In genomic region chr12:108214486-108214885, GRCh38 we compare ENCODE assay signal across 9 cellular contexts.
DNase-seq lines count a peak whose midpoint lies in the region; ATAC-seq and TF ChIP-seq lines count a peak whose summit lies in the region.
"Had no signal": no experiment of that assay in that cellular context is flagged by ENCODE, and none has a peak within 500 bp of the region (broad histone marks: within the 10 kb centered on the region; RNA-seq: fewer than 3 reads in every experiment).

No MANE protein-coding gene starts in this region.

- no peaks in the 10 kb centered on the region for H3K36me3 ChIP-seq in colonic mucosa
- H3K36me3 ChIP-seq: BLaER1 treated with 17β-estradiol and CSF1 and Interleukin-3, amounts not matched to agents 10 nM and 100 nM had no signal

- H3K4me1 Mint-ChIP-seq in activated naive CD4-positive, alpha-beta T cell treated with anti-CD3 and anti-CD28 coated beads for 36 hours (ENCODE audit: low read depth), result no peaks in the 10 kb centered on the region
- no peaks in the 10 kb centered on the region for H3K4me1 Mint-ChIP-seq in progenitor cell of endocrine pancreas (ENCODE audit: low read depth)
- H3K4me1 Mint-ChIP-seq in activated T-helper 1 cell treated with anti-CD3 and anti-CD28 coated beads, Interleukin-12 subunit alpha, Interleukin-12 subunit beta, Interleukin-2, Interleukin-4 antibody, amounts not matched to agents 30 ng/mL and 10 ng/mL and 1 ng/mL, durations not matched to agents 14 hours and 24 hours and 36 hours (ENCODE audit: low read depth), result no peaks in the 10 kb centered on the region

- no peaks in the 10 kb centered on the region for H3K4me1 ChIP-seq in colonic mucosa
- H3K4me1 ChIP-seq: BLaER1 treated with 17β-estradiol and CSF1 and Interleukin-3, amounts not matched to agents 10 nM and 100 nM had no signal

- no peak overlapping the region for H3K27ac Mint-ChIP-seq in activated naive CD4-positive, alpha-beta T cell treated with anti-CD3 and anti-CD28 coated beads for 36 hours
- H3K27ac Mint-ChIP-seq in progenitor cell of endocrine pancreas, result no peak overlapping the region
- H3K27ac Mint-ChIP-seq in activated T-helper 1 cell treated with anti-CD3 and anti-CD28 coated beads, Interleukin-12 subunit alpha, Interleukin-12 subunit beta, Interleukin-2, Interleukin-4 antibody, amounts not matched to agents 30 ng/mL and 10 ng/mL and 1 ng/mL, durations not matched to agents 14 hours and 24 hours and 36 hours, result no peak overlapping the region

- CTCF ChIA-PET in activated naive CD4-positive, alpha-beta T cell treated with anti-CD3 and anti-CD28 coated beads for 36 hours (lab: Charles Lee), result no interaction called here

- H3K4me3 ChIP-seq in NB4 (ENCODE audit: low read depth, low read length), result no peak overlapping the region
- no peak overlapping the region for H3K4me3 ChIP-seq in colonic mucosa
- H3K4me3 ChIP-seq: BLaER1 treated with 17β-estradiol and CSF1 and Interleukin-3, amounts not matched to agents 10 nM and 100 nM had no signal

- TF ChIP-seq CTCF in NB4 (IDR thresholded peaks at IDR 0.05; ENCODE audit: low read depth, low read length) (no peak), colonic mucosa (IDR thresholded peaks at IDR 0.05) (no peak), progenitor cell of endocrine pancreas (IDR thresholded peaks at IDR 0.05; ENCODE audit: unreplicated experiment) (no peak)

- no peaks in the 10 kb centered on the region for H3K9me3 ChIP-seq in colonic mucosa
- H3K9me3 ChIP-seq: BLaER1 treated with 17β-estradiol and CSF1 and Interleukin-3, amounts not matched to agents 10 nM and 100 nM had no signal

- peaks cover 20% of the 10 kb centered on the region for H3K27me3 Mint-ChIP-seq in activated naive CD4-positive, alpha-beta T cell treated with anti-CD3 and anti-CD28 coated beads for 36 hours (ENCODE audit: low read depth)
- peaks cover 42% of the 10 kb centered on the region for H3K27me3 Mint-ChIP-seq in progenitor cell of endocrine pancreas
- H3K27me3 Mint-ChIP-seq in activated T-helper 1 cell treated with anti-CD3 and anti-CD28 coated beads, Interleukin-12 subunit alpha, Interleukin-12 subunit beta, Interleukin-2, Interleukin-4 antibody, amounts not matched to agents 30 ng/mL and 10 ng/mL and 1 ng/mL, durations not matched to agents 14 hours and 24 hours and 36 hours (ENCODE audit: insufficient read depth), result no peaks in the 10 kb centered on the region

- no peaks in the 10 kb centered on the region for H3K27me3 ChIP-seq in colonic mucosa
- H3K27me3 ChIP-seq: BLaER1 treated with 17β-estradiol and CSF1 and Interleukin-3, amounts not matched to agents 10 nM and 100 nM had no signal

- no peaks in the 10 kb centered on the region for H3K36me3 Mint-ChIP-seq in activated naive CD4-positive, alpha-beta T cell treated with anti-CD3 and anti-CD28 coated beads for 36 hours (ENCODE audit: low read depth)
- no peaks in the 10 kb centered on the region for H3K36me3 Mint-ChIP-seq in progenitor cell of endocrine pancreas (ENCODE audit: insufficient read depth)
- H3K36me3 Mint-ChIP-seq in activated T-helper 1 cell treated with anti-CD3 and anti-CD28 coated beads, Interleukin-12 subunit alpha, Interleukin-12 subunit beta, Interleukin-2, Interleukin-4 antibody, amounts not matched to agents 30 ng/mL and 10 ng/mL and 1 ng/mL, durations not matched to agents 14 hours and 24 hours and 36 hours (ENCODE audit: low read depth), result no peaks in the 10 kb centered on the region

- no peak overlapping the region for H3K27ac ChIP-seq in colonic mucosa
- H3K27ac ChIP-seq: BLaER1 treated with 17β-estradiol and CSF1 and Interleukin-3, amounts not matched to agents 10 nM and 100 nM had no signal

- peak; percentile 49 for DNase-seq in activated naive CD4-positive, alpha-beta T cell treated with anti-CD3 and anti-CD28 coated beads for 36 hours
- no peak for DNase-seq in activated naive CD4-positive, alpha-beta T cell (lab: John Stamatoyannopoulos, UW)
- DNase-seq in NB4 (ENCODE audit: low read depth), result peak; percentile 57
- DNase-seq in colonic mucosa, result peak; percentile 18
- DNase-seq in progenitor cell of endocrine pancreas (ENCODE audit: low spot score, unreplicated experiment), result peak; percentile 72
- DNase-seq in activated T-helper 1 cell treated with anti-CD3 and anti-CD28 coated beads, Interleukin-12 subunit alpha, Interleukin-12 subunit beta, Interleukin-2, Interleukin-4 antibody, amounts not matched to agents 30 ng/mL and 10 ng/mL and 1 ng/mL, durations not matched to agents 14 hours and 24 hours and 36 hours (ENCODE audit: low spot score), result no peak

- ATAC-seq in HG03457 (IDR thresholded peaks at IDR 0.05; ENCODE audit: unreplicated experiment) (no peak), HG03095 (IDR thresholded peaks at IDR 0.05; ENCODE audit: unreplicated experiment) (no peak)

- TF ChIP-seq POLR2A in NB4 (IDR thresholded peaks at IDR 0.05; ENCODE audit: extremely low read depth, insufficient read length), result no peak

- no peak overlapping the region for H3K4me3 Mint-ChIP-seq in activated naive CD4-positive, alpha-beta T cell treated with anti-CD3 and anti-CD28 coated beads for 36 hours
- H3K4me3 Mint-ChIP-seq in progenitor cell of endocrine pancreas (ENCODE audit: low read depth), result no peak overlapping the region
- H3K4me3 Mint-ChIP-seq in activated T-helper 1 cell treated with anti-CD3 and anti-CD28 coated beads, Interleukin-12 subunit alpha, Interleukin-12 subunit beta, Interleukin-2, Interleukin-4 antibody, amounts not matched to agents 30 ng/mL and 10 ng/mL and 1 ng/mL, durations not matched to agents 14 hours and 24 hours and 36 hours, result no peak overlapping the region

- intact Hi-C loops in activated naive CD4-positive, alpha-beta T cell treated with anti-CD3 and anti-CD28 coated beads for 36 hours (cut with micrococcal nuclease), result no loop called here
- intact Hi-C loops in colonic mucosa (cut with DNase I), result no loop called here
- intact Hi-C loops in activated T-helper 1 cell treated with anti-CD3 and anti-CD28 coated beads, Interleukin-12 subunit alpha, Interleukin-12 subunit beta, Interleukin-2, Interleukin-4 antibody, amounts not matched to agents 30 ng/mL and 10 ng/mL and 1 ng/mL, durations not matched to agents 14 hours and 24 hours and 36 hours (cut with micrococcal nuclease), result no loop called here

- no peaks in the 10 kb centered on the region for H3K9me3 Mint-ChIP-seq in activated naive CD4-positive, alpha-beta T cell treated with anti-CD3 and anti-CD28 coated beads for 36 hours
- H3K9me3 Mint-ChIP-seq in progenitor cell of endocrine pancreas (ENCODE audit: low read depth), result no peaks in the 10 kb centered on the region
- no peaks in the 10 kb centered on the region for H3K9me3 Mint-ChIP-seq in activated T-helper 1 cell treated with anti-CD3 and anti-CD28 coated beads, Interleukin-12 subunit alpha, Interleukin-12 subunit beta, Interleukin-2, Interleukin-4 antibody, amounts not matched to agents 30 ng/mL and 10 ng/mL and 1 ng/mL, durations not matched to agents 14 hours and 24 hours and 36 hours

- H3K9ac ChIP-seq in colonic mucosa (ENCODE audit: low read depth in 2 of 2, low read length in 2 of 2), result no peak overlapping the region
- H3K9ac ChIP-seq: BLaER1 treated with 17β-estradiol and CSF1 and Interleukin-3, amounts not matched to agents 10 nM and 100 nM had no signal

Comparison
In these comparisons a context has a peak if more than half of its experiments do, and no peak if none do; other contexts are left out.
1. DNase-seq: peak in activated naive CD4-positive, alpha-beta T cell treated with anti-CD3 and anti-CD28 coated beads for 36 hours (single experiment), NB4 (single experiment), colonic mucosa (single experiment) and progenitor cell of endocrine pancreas (single experiment); none in activated naive CD4-positive, alpha-beta T cell (0 of 4) and activated T-helper 1 cell treated with anti-CD3 and anti-CD28 coated beads, Interleukin-12 subunit alpha, Interleukin-12 subunit beta, Interleukin-2, Interleukin-4 antibody, amounts not matched to agents 30 ng/mL and 10 ng/mL and 1 ng/mL, durations not matched to agents 14 hours and 24 hours and 36 hours (single experiment).